In the genomic region with DNA sequence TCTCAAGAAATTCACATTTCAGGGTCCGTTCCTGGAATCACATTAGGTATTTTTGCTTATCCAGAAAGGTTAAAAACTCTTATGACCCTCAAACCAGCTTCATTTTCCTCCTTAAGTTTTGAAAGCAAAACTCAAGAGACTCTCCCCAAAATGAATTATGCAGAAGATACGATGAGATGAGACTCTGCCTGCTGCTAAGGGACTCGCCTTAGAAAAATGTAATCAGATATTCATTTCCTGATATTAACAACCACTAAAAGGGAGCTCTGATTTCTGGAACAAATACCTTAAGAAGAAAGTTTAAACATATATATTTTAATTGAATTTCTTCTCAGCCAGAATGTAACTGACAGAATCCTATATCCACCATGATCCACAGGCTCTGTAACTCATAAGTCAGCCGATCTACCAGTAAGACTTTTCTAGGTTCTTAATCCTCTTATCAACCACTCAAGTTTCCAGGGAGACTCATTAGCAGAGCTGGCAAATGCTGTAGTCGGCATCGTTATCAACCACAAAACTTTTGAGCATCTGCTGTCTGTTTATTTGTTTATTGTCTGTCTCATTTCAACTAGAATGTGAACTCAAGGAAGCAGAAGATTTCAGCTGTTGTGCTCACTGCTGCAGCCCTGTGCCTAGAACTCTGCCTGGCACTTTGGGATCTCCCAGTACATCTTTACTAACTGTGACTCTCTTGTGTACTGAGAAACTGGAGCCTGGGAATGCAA, we compare ENCODE assay signal across 22 cellular contexts.
DNase-seq lines count a peak whose midpoint lies in the region; ATAC-seq and TF ChIP-seq lines count a peak whose summit lies in the region.
"Had no signal": no experiment of that assay in that cellular context is flagged by ENCODE, and none has a peak within 500 bp of the region (broad histone marks: within the 10 kb centered on the region; RNA-seq: fewer than 3 reads in every experiment).

No MANE protein-coding gene starts in this region.

- ATAC-seq in left colon (no peak), upper lobe of left lung (ENCODE audit: low FRiP score in 2 of 2) (no peak)
- ATAC-seq: lower lobe of right lung, T-helper 17 cell had no signal

- no peak overlapping the region for H3K4ac ChIP-seq in mesendoderm (ENCODE audit: low read depth, low read length)

- TF ChIP-seq CTCF in BJ (IDR thresholded peaks at IDR 0.05; ENCODE audit: insufficient read depth, low read depth, low read length) (no peak), osteocyte (IDR thresholded peaks at IDR 0.05) (no peak), upper lobe of left lung (IDR thresholded peaks at IDR 0.05) (no peak)

- H3K4me3 ChIP-seq in BJ (ENCODE audit: low read depth, low read length), result no peak overlapping the region
- H3K4me3 ChIP-seq in mesendoderm (ENCODE audit: low read length), result no peak overlapping the region
- H3K4me3 ChIP-seq in upper lobe of left lung, result no peak overlapping the region
- H3K4me3 ChIP-seq: dorsolateral prefrontal cortex, lower lobe of right lung, spleen had no signal

- no peak overlapping the region for H2AK5ac ChIP-seq in mesendoderm (ENCODE audit: low read length)

- peaks cover 19% of the 10 kb centered on the region for H3K79me2 ChIP-seq in mesendoderm (ENCODE audit: control insufficient read depth, insufficient read depth, low read length)

- no CpG with 5 or more reads among the region's 6 CpGs for WGBS in mesendoderm (ENCODE audit: extremely low coverage, insufficient coverage, low lambda C conversion rate)
- 49 to 56% methylated on average over 6 of the region's 6 CpGs for WGBS in upper lobe of left lung, 2 donors

- no peak overlapping the region for H2BK5ac ChIP-seq in mesendoderm (ENCODE audit: low read length)

- H3K4me1 ChIP-seq in mesendoderm (ENCODE audit: control insufficient read depth, low read depth, low read length), result peaks cover 23% of the 10 kb centered on the region
- peaks cover 0 to 12% (median 7%) of the 10 kb centered on the region in 4 donors for H3K4me1 ChIP-seq in upper lobe of left lung

- peaks cover 2% of the 10 kb centered on the region; the same call in 1 of the 2 replicates for H3K36me3 ChIP-seq in BJ (ENCODE audit: control insufficient read depth, insufficient read depth, low read length)
- H3K36me3 ChIP-seq in mesendoderm (ENCODE audit: control insufficient read depth, insufficient read depth, low read length), result peaks cover 2% of the 10 kb centered on the region
- peaks cover 0 to 2% (median 0%) of the 10 kb centered on the region in 4 donors for H3K36me3 ChIP-seq in upper lobe of left lung
- H3K36me3 ChIP-seq: lower lobe of right lung had no signal

- H3K9me3 Mint-ChIP-seq in osteocyte (ENCODE audit: unreplicated experiment), result no peaks in the 10 kb centered on the region
- H3K9me3 Mint-ChIP-seq: activated CD4-positive, alpha-beta memory T cell treated with anti-CD3 and anti-CD28 coated beads, Interleukin-2, amount 10 ng/mL, durations not matched to agents 7 days and 5 days; H9 had no signal

- no peaks in the 10 kb centered on the region for H3K27me3 Mint-ChIP-seq in osteocyte (ENCODE audit: unreplicated experiment)
- H3K27me3 Mint-ChIP-seq: activated CD4-positive, alpha-beta memory T cell treated with anti-CD3 and anti-CD28 coated beads, Interleukin-2, amount 10 ng/mL, durations not matched to agents 7 days and 5 days; B cell; T-helper 17 cell had no signal

- no peak overlapping the region for H2BK120ac ChIP-seq in mesendoderm (ENCODE audit: low read depth, low read length)

- H3K27ac ChIP-seq in mesendoderm (ENCODE audit: low read depth, low read length), result no peak overlapping the region
- peak overlapping the region in 1 of 4 donors; percentile 21 for H3K27ac ChIP-seq in upper lobe of left lung
- H3K27ac ChIP-seq: lower lobe of right lung, spleen had no signal

- no peaks in the 10 kb centered on the region for H3K9me3 ChIP-seq in upper lobe of left lung
- H3K9me3 ChIP-seq: lower lobe of right lung, spleen had no signal

- CTCF ChIA-PET in BJ (lab: Yijun Ruan, JAX), result interaction anchor here (0.7 to 1.4 kb wide), 3 partner anchors 8 to 524 kb away, joined by 3 to 4 read pairs (median 4); no protein-coding TSS in a partner anchor

- H4K5ac ChIP-seq in mesendoderm (ENCODE audit: low read length), result no peak overlapping the region

- no peak overlapping the region for H3K4me2 ChIP-seq in mesendoderm (ENCODE audit: low read length)

- no peaks in the 10 kb centered on the region for H3K27me3 ChIP-seq in BJ (ENCODE audit: control insufficient read depth, insufficient read depth, low read length)
- no peaks in the 10 kb centered on the region for H3K27me3 ChIP-seq in mesendoderm (ENCODE audit: insufficient read depth, low read length, poor library complexity)
- H3K27me3 ChIP-seq in upper lobe of left lung, result no peaks in the 10 kb centered on the region
- H3K27me3 ChIP-seq: dorsolateral prefrontal cortex, spleen had no signal

- H3K4me3 Mint-ChIP-seq in osteocyte (ENCODE audit: unreplicated experiment), result no peak overlapping the region
- H3K4me3 Mint-ChIP-seq: activated CD4-positive, alpha-beta memory T cell treated with anti-CD3 and anti-CD28 coated beads, Interleukin-2, amount 10 ng/mL, durations not matched to agents 7 days and 5 days; B cell; H9; IgD-negative memory B cell; T-helper 17 cell had no signal

- H3K9ac ChIP-seq in mesendoderm (ENCODE audit: low read length), result no peak overlapping the region

- H3K36me3 Mint-ChIP-seq in osteocyte (ENCODE audit: unreplicated experiment), result no peaks in the 10 kb centered on the region

- no peak overlapping the region for H2BK15ac ChIP-seq in mesendoderm (replicated peaks; ENCODE audit: low read depth)

- intact Hi-C loops in left colon (cut with DNase I, micrococcal nuclease), result no loop called here
- intact Hi-C loops in posterior cingulate gyrus (cut with DNase I), result no loop called here

- TF ChIP-seq EP300 in upper lobe of left lung (IDR thresholded peaks at IDR 0.05), result no peak

- peaks cover 25% of the 10 kb centered on the region for H3K79me1 ChIP-seq in mesendoderm (ENCODE audit: low read length)

- H4K8ac ChIP-seq in mesendoderm (ENCODE audit: low read depth, low read length), result no peak overlapping the region

- H3K27ac Mint-ChIP-seq in osteocyte (ENCODE audit: unreplicated experiment), result no peak overlapping the region
- H3K27ac Mint-ChIP-seq: activated CD4-positive, alpha-beta memory T cell treated with anti-CD3 and anti-CD28 coated beads, Interleukin-2, amount 10 ng/mL, durations not matched to agents 7 days and 5 days; B cell; T-helper 17 cell had no signal

- no peak overlapping the region for H3K18ac ChIP-seq in mesendoderm (ENCODE audit: low read length)

- no peak overlapping the region for H3K23ac ChIP-seq in mesendoderm (ENCODE audit: low read length)

- no peak overlapping the region for H3K56ac ChIP-seq in mesendoderm (ENCODE audit: low read length)

- DNase-seq in BJ (ENCODE audit: low read depth) (peak; percentile 44), M059J (ENCODE audit: low read depth) (peak; percentile 81), astrocyte of the hippocampus (ENCODE audit: low read depth, low spot score) (peak; percentile 68), mesendoderm (peak; percentile 87), left colon (no peak), osteocyte (ENCODE audit: extremely low spot score, unreplicated experiment) (no peak), posterior cingulate gyrus (no peak), upper lobe of left lung (no peak)
- DNase-seq: activated CD4-positive, alpha-beta memory T cell treated with anti-CD3 and anti-CD28 coated beads, Interleukin-2, amount 10 ng/mL, durations not matched to agents 7 days and 5 days; activated naive CD4-positive, alpha-beta T cell treated with Interleukin-2 at 50 U/mL for 16 hours; activated T-cell treated with anti-CD3 and anti-CD28 coated beads, Interleukin-2, amount 50 U/mL, for 1 hour; dorsolateral prefrontal cortex; erythroblast; H9; lower lobe of right lung; NCI-H187 treated with DMSO at 0.1 percent for 48 hours; NCI-H345; spleen; substantia nigra; T-helper 17 cell had no signal

- POLR2A ChIA-PET in BJ (lab: Charles Lee), result no interaction called here

- no peaks in the 10 kb centered on the region for H3K4me1 Mint-ChIP-seq in osteocyte (ENCODE audit: unreplicated experiment)
- H3K4me1 Mint-ChIP-seq: activated CD4-positive, alpha-beta memory T cell treated with anti-CD3 and anti-CD28 coated beads, Interleukin-2, amount 10 ng/mL, durations not matched to agents 7 days and 5 days; B cell; IgD-negative memory B cell; T-helper 17 cell had no signal

- TF ChIP-seq POLR2A in upper lobe of left lung (IDR thresholded peaks at IDR 0.05), result no peak

Comparison
In these comparisons a context has a peak if more than half of its experiments do, and no peak if none do; other contexts are left out.
1. DNase-seq: peak in BJ (single experiment), M059J (single experiment), astrocyte of the hippocampus (single experiment) and mesendoderm (single experiment); none in left colon (0 of 2), osteocyte (single experiment), posterior cingulate gyrus (0 of 10) and upper lobe of left lung (0 of 2).